25 cellular contexts compared by ENCODE assay signal in genomic region chr4:78225236-78225635, GRCh38.
DNase-seq lines count a peak whose midpoint lies in the region; ATAC-seq and TF ChIP-seq lines count a peak whose summit lies in the region.
"Had no signal": no experiment of that assay in that cellular context is flagged by ENCODE, and none has a peak within 500 bp of the region (broad histone marks: within the 10 kb centered on the region; RNA-seq: fewer than 3 reads in every experiment).

No MANE protein-coding gene starts in this region.

- H3K27me3 Mint-ChIP-seq in endodermal cell (ENCODE audit: insufficient read depth), result no peaks in the 10 kb centered on the region
- H3K27me3 Mint-ChIP-seq in naive thymus-derived CD4-positive, alpha-beta T cell, result peaks cover 3 to 26% (median 15%) of the 10 kb centered on the region in 5 donors
- H3K27me3 Mint-ChIP-seq: CD4-positive, CD25-positive, alpha-beta regulatory T cell had no signal

- DNase-seq in endodermal cell, result no peak
- no peak for DNase-seq in trophoblast cell
- peak; percentile 53 for DNase-seq in prostate gland (ENCODE audit: low spot score)
- no peak for DNase-seq in naive thymus-derived CD4-positive, alpha-beta T cell
- DNase-seq in stimulated activated effector memory CD8-positive, alpha-beta T cell treated with anti-CD3 and anti-CD28 coated beads, Interleukin-12 subunit alpha, Interleukin-12 subunit beta, amount 100 ng/mL, for 72 hours (ENCODE audit: low spot score in 2 of 2), result no peak
- DNase-seq: 8988T; ACHN; BE2C; C1 segment of cervical spinal cord; CD4-positive, alpha-beta memory T cell; CD4-positive, CD25-positive, alpha-beta regulatory T cell; CD8-positive, alpha-beta memory T cell; COR-L47; DMS 273 treated with DMSO at 0.1 percent for 48 hours; DMS153; DMS53; DMS79; DND-41; EL; GDM1 had no signal

- peaks cover 16% of the 10 kb centered on the region for H3K9me3 Mint-ChIP-seq in endodermal cell
- peaks cover 0 to 16% (median 5%) of the 10 kb centered on the region in 11 donors for H3K9me3 Mint-ChIP-seq in naive thymus-derived CD4-positive, alpha-beta T cell
- peaks cover 9% of the 10 kb centered on the region for H3K9me3 Mint-ChIP-seq in stimulated activated effector memory CD8-positive, alpha-beta T cell treated with anti-CD3 and anti-CD28 coated beads, Interleukin-12 subunit alpha, Interleukin-12 subunit beta, amount 100 ng/mL, for 72 hours

- H3K4ac ChIP-seq in trophoblast cell (ENCODE audit: low read depth, low read length), result no peak overlapping the region

- intact Hi-C loops in prostate gland (cut with DNase I), result no loop called here
- intact Hi-C loops in naive thymus-derived CD4-positive, alpha-beta T cell (cut with micrococcal nuclease), result no loop called here

- H2AK5ac ChIP-seq in trophoblast cell (ENCODE audit: low read length), result no peak overlapping the region

- peak overlapping the region; percentile 67 for H3K14ac ChIP-seq in trophoblast cell (ENCODE audit: low read length)

- peak overlapping the region; percentile 6 for H3K4me3 ChIP-seq in endodermal cell (ENCODE audit: low read length)
- H3K4me3 ChIP-seq in trophoblast cell (ENCODE audit: low read depth, low read length), result no peak overlapping the region
- H3K4me3 ChIP-seq in prostate gland, result no peak overlapping the region
- H3K4me3 ChIP-seq in naive thymus-derived CD4-positive, alpha-beta T cell (ENCODE audit: low read length), result no peak overlapping the region
- H3K4me3 ChIP-seq: BLaER1, GM12878 had no signal

- no peak overlapping the region for H3K4me3 Mint-ChIP-seq in endodermal cell
- H3K4me3 Mint-ChIP-seq in naive thymus-derived CD4-positive, alpha-beta T cell, result no peak overlapping the region
- no peak overlapping the region for H3K4me3 Mint-ChIP-seq in stimulated activated effector memory CD8-positive, alpha-beta T cell treated with anti-CD3 and anti-CD28 coated beads, Interleukin-12 subunit alpha, Interleukin-12 subunit beta, amount 100 ng/mL, for 72 hours
- H3K4me3 Mint-ChIP-seq: CD14-positive monocyte; CD4-positive, alpha-beta memory T cell; CD4-positive, CD25-positive, alpha-beta regulatory T cell; CD8-positive, alpha-beta memory T cell had no signal

- peaks cover 9% of the 10 kb centered on the region for H3K36me3 Mint-ChIP-seq in endodermal cell (ENCODE audit: low read depth)
- H3K36me3 Mint-ChIP-seq in naive thymus-derived CD4-positive, alpha-beta T cell, result peaks cover 0 to 5% (median 0%) of the 10 kb centered on the region in 5 donors
- H3K36me3 Mint-ChIP-seq in stimulated activated effector memory CD8-positive, alpha-beta T cell treated with anti-CD3 and anti-CD28 coated beads, Interleukin-12 subunit alpha, Interleukin-12 subunit beta, amount 100 ng/mL, for 72 hours, result no peaks in the 10 kb centered on the region
- H3K36me3 Mint-ChIP-seq: CD14-positive monocyte; CD4-positive, alpha-beta memory T cell; CD4-positive, CD25-positive, alpha-beta regulatory T cell; CD8-positive, alpha-beta memory T cell had no signal

- no peak overlapping the region for H2AFZ ChIP-seq in trophoblast cell (ENCODE audit: insufficient read depth, low read length, poor library complexity)

- no peak for TF ChIP-seq POLR2A in prostate gland (IDR thresholded peaks at IDR 0.05)

- peak overlapping the region; percentile 44 for H4K12ac ChIP-seq in trophoblast cell (ENCODE audit: low read depth, low read length)

- 94 to 98% methylated on average over 3 of the region's 3 CpGs for WGBS in endodermal cell (ENCODE audit: insufficient coverage in 1 of 2, insufficient read length in 1 of 2), 2 experiments
- WGBS in trophoblast cell (ENCODE audit: extremely low coverage, insufficient coverage, insufficient read length), result no CpG with 5 or more reads among the region's 3 CpGs
- 67% methylated on average over 3 of the region's 3 CpGs for WGBS in prostate gland

- H3K27ac ChIP-seq in endodermal cell (ENCODE audit: low read depth, low read length) (no peak overlapping the region), trophoblast cell (ENCODE audit: low read depth, low read length) (peak overlapping the region; percentile 97), prostate gland (no peak overlapping the region)
- H3K27ac ChIP-seq in naive thymus-derived CD4-positive, alpha-beta T cell (ENCODE audit: low read depth, low read length), result no peak overlapping the region
- H3K27ac ChIP-seq: BLaER1 had no signal

- H3K23ac ChIP-seq in trophoblast cell (ENCODE audit: low read length), result no peak overlapping the region

- peaks cover 20% of the 10 kb centered on the region for H3K79me1 ChIP-seq in trophoblast cell (ENCODE audit: low read length)

- peak overlapping the region; percentile 88 for H2BK12ac ChIP-seq in trophoblast cell (ENCODE audit: low read length)

- no peak overlapping the region for H3K27ac Mint-ChIP-seq in endodermal cell
- H3K27ac Mint-ChIP-seq in naive thymus-derived CD4-positive, alpha-beta T cell, result no peak overlapping the region
- no peak overlapping the region for H3K27ac Mint-ChIP-seq in stimulated activated effector memory CD8-positive, alpha-beta T cell treated with anti-CD3 and anti-CD28 coated beads, Interleukin-12 subunit alpha, Interleukin-12 subunit beta, amount 100 ng/mL, for 72 hours
- H3K27ac Mint-ChIP-seq: CD14-positive monocyte; CD4-positive, alpha-beta memory T cell; CD8-positive, alpha-beta memory T cell had no signal

- no peak overlapping the region for H3K9ac ChIP-seq in endodermal cell (ENCODE audit: extremely low read depth, low read length, poor library complexity, severe bottlenecking)
- H3K9ac ChIP-seq in trophoblast cell (ENCODE audit: low read length), result no peak overlapping the region
- H3K9ac ChIP-seq: BLaER1 had no signal

- H3K79me2 ChIP-seq in trophoblast cell (ENCODE audit: control insufficient read depth, insufficient read depth, low read length, poor library complexity), result peaks cover 4% of the 10 kb centered on the region

- peak overlapping the region; percentile 75 for H2BK120ac ChIP-seq in trophoblast cell (ENCODE audit: insufficient read depth, low read length, poor library complexity)

- TF ChIP-seq CTCF in endodermal cell (conservative IDR thresholded peaks at IDR 0.05) (no peak), prostate gland (IDR thresholded peaks at IDR 0.05) (no peak)

- H3K4me2 ChIP-seq in trophoblast cell (ENCODE audit: low read length), result no peak overlapping the region
- H3K4me2 ChIP-seq: BLaER1 had no signal

- H3K27me3 ChIP-seq in endodermal cell (ENCODE audit: control insufficient read depth, insufficient read depth, low read length, poor library complexity, severe bottlenecking) (no peaks in the 10 kb centered on the region), trophoblast cell (ENCODE audit: insufficient read depth, low read length) (no peaks in the 10 kb centered on the region), prostate gland (replicated peaks; ENCODE audit: insufficient read depth) (no peaks in the 10 kb centered on the region)
- H3K27me3 ChIP-seq in naive thymus-derived CD4-positive, alpha-beta T cell (ENCODE audit: control insufficient read depth in 2 of 2, insufficient read depth in 2 of 2, low read length in 2 of 2), result no peaks in the 10 kb centered on the region
- H3K27me3 ChIP-seq: BE2C, BLaER1 had no signal

- peak overlapping the region; percentile 35 for H4K8ac ChIP-seq in trophoblast cell (ENCODE audit: low read depth, low read length)

- peaks cover 14% of the 10 kb centered on the region for H3K4me1 ChIP-seq in endodermal cell (ENCODE audit: control insufficient read depth, insufficient read depth, low read length)
- peaks cover 17 to 27% of the 10 kb centered on the region in 2 experiments for H3K4me1 ChIP-seq in trophoblast cell (ENCODE audit: control insufficient read depth in 1 of 2, insufficient read depth in 2 of 2, low read length in 2 of 2)
- no peaks in the 10 kb centered on the region for H3K4me1 ChIP-seq in prostate gland (replicated peaks)
- H3K4me1 ChIP-seq in naive thymus-derived CD4-positive, alpha-beta T cell (ENCODE audit: control insufficient read depth in 2 of 2, insufficient read depth in 2 of 2, low read length in 2 of 2), result no peaks in the 10 kb centered on the region
- H3K4me1 ChIP-seq: BLaER1 had no signal

- H3K9me3 ChIP-seq in endodermal cell (ENCODE audit: control insufficient read depth, low read length) (peaks cover 26% of the 10 kb centered on the region), trophoblast cell (ENCODE audit: insufficient read depth, low read depth, low read length) (no peaks in the 10 kb centered on the region), prostate gland (no peaks in the 10 kb centered on the region)
- no peaks in the 10 kb centered on the region for H3K9me3 ChIP-seq in naive thymus-derived CD4-positive, alpha-beta T cell (ENCODE audit: control insufficient read depth in 2 of 3, low read length in 3 of 3)
- H3K9me3 ChIP-seq: BE2C had no signal

- peak overlapping the region; percentile 97 for H2BK5ac ChIP-seq in trophoblast cell (ENCODE audit: low read depth, low read length, poor library complexity)

- peak overlapping the region; percentile 90 for H4K91ac ChIP-seq in trophoblast cell (ENCODE audit: low read depth, low read length)

- CTCF ChIA-PET in naive thymus-derived CD4-positive, alpha-beta T cell (lab: Charles Lee), result no interaction called here

- no peak for ATAC-seq in GM18502 (IDR thresholded peaks at IDR 0.05; ENCODE audit: poor library complexity, unreplicated experiment)
- ATAC-seq in naive thymus-derived CD4-positive, alpha-beta T cell, result no peak
- no peak for ATAC-seq in stimulated activated effector memory CD8-positive, alpha-beta T cell treated with anti-CD3 and anti-CD28 coated beads, Interleukin-12 subunit alpha, Interleukin-12 subunit beta, amount 100 ng/mL, for 72 hours
- no peak for ATAC-seq in HG02970 (IDR thresholded peaks at IDR 0.05; ENCODE audit: low FRiP score, unreplicated experiment)
- ATAC-seq: GM12878 had no signal

- POLR2A ChIA-PET in naive thymus-derived CD4-positive, alpha-beta T cell (lab: Charles Lee), result no interaction called here

- H3K4me1 Mint-ChIP-seq in endodermal cell, result peaks cover 48% of the 10 kb centered on the region
- H3K4me1 Mint-ChIP-seq in naive thymus-derived CD4-positive, alpha-beta T cell, result no peaks in the 10 kb centered on the region
- H3K4me1 Mint-ChIP-seq in stimulated activated effector memory CD8-positive, alpha-beta T cell treated with anti-CD3 and anti-CD28 coated beads, Interleukin-12 subunit alpha, Interleukin-12 subunit beta, amount 100 ng/mL, for 72 hours, result no peaks in the 10 kb centered on the region
- H3K4me1 Mint-ChIP-seq: CD14-positive monocyte; CD4-positive, alpha-beta memory T cell; CD4-positive, CD25-positive, alpha-beta regulatory T cell; CD8-positive, alpha-beta memory T cell had no signal

- peak overlapping the region; percentile 83 for H3K18ac ChIP-seq in trophoblast cell (ENCODE audit: low read length)

- no peaks in the 10 kb centered on the region for H3K36me3 ChIP-seq in endodermal cell (ENCODE audit: control insufficient read depth, insufficient read depth, low read length)
- H3K36me3 ChIP-seq in trophoblast cell (ENCODE audit: control insufficient read depth in 1 of 2, insufficient read depth in 2 of 2, low read length in 2 of 2), result no peaks in the 10 kb centered on the region
- H3K36me3 ChIP-seq in prostate gland, result no peaks in the 10 kb centered on the region
- no peaks in the 10 kb centered on the region for H3K36me3 ChIP-seq in naive thymus-derived CD4-positive, alpha-beta T cell (ENCODE audit: control insufficient read depth in 2 of 3, insufficient read depth in 3 of 3, low read length in 3 of 3)
- H3K36me3 ChIP-seq: BE2C, BLaER1 had no signal
